15 cellular contexts compared by ENCODE assay signal in genomic region chr19:6719992-6720368, GRCh38. TPM values are rescaled to one million over a fixed set of nuclear protein-coding genes. Genes with fewer than 3 reads are reported as not detected.
DNase-seq lines count a peak whose midpoint lies in the region; ATAC-seq and TF ChIP-seq lines count a peak whose summit lies in the region.
"Had no signal": no experiment of that assay in that cellular context is flagged by ENCODE, and none has a peak within 500 bp of the region (broad histone marks: within the 10 kb centered on the region; RNA-seq: fewer than 3 reads in every experiment).

No MANE protein-coding gene starts in this region.

- H3K4me1 ChIP-seq in Caco-2 (peaks cover 11% of the 10 kb centered on the region), adipocyte (ENCODE audit: control insufficient read depth, insufficient read depth, low read length) (peaks cover 41% of the 10 kb centered on the region), hepatocyte (ENCODE audit: insufficient read depth) (peaks cover 16% of the 10 kb centered on the region)

- no peaks in the 10 kb centered on the region for H4K20me1 ChIP-seq in hepatocyte (ENCODE audit: insufficient read depth, poor library complexity, severe bottlenecking)

- H3K79me2 ChIP-seq in hepatocyte: no peaks in the 10 kb centered on the region

- ATAC-seq in stimulated activated memory B cell treated with anti-CD40 and anti-IgM and Interleukin-4, amounts not matched to agents 10 μg/mL and 1 μg/mL and 100 μg/mL, for 72 hours: no peak
- ATAC-seq in HG03460 (IDR thresholded peaks at IDR 0.05; ENCODE audit: unreplicated experiment): no peak

- TF ChIP-seq CTCF in Caco-2 (IDR thresholded peaks at IDR 0.05; ENCODE audit: insufficient read depth in 1 of 2, low read depth in 1 of 2, low read length in 1 of 2, severe bottlenecking in 1 of 2, unreplicated experiment in 1 of 2): no peak
- no peak for TF ChIP-seq CTCF in hepatocyte (IDR thresholded peaks at IDR 0.05; ENCODE audit: poor library complexity)

- H3K9me3 ChIP-seq in Caco-2: no peaks in the 10 kb centered on the region
- no peaks in the 10 kb centered on the region for H3K9me3 ChIP-seq in adipocyte (ENCODE audit: control insufficient read depth, low read length)
- no peaks in the 10 kb centered on the region for H3K9me3 ChIP-seq in hepatocyte (ENCODE audit: low read depth)
- H3K9me3 ChIP-seq: neutrophil, thyroid gland had no signal

- WGBS in hepatocyte (ENCODE audit: low lambda C conversion rate, missing lambda C conversion rate): 91% methylated on average over 3 of the region's 3 CpGs

- H3K36me3 ChIP-seq in Caco-2 (ENCODE audit: control insufficient read depth, insufficient read depth, low read length) (no peaks in the 10 kb centered on the region), adipocyte (ENCODE audit: control insufficient read depth, insufficient read depth, low read length, severe bottlenecking) (peaks cover 23% of the 10 kb centered on the region), hepatocyte (replicated peaks; ENCODE audit: insufficient read depth, low read depth) (no peaks in the 10 kb centered on the region)
- H3K36me3 ChIP-seq: neutrophil, thyroid gland had no signal

- BruUV-seq in Caco-2 (replicated peaks; lab: Mats Ljungman, UMichigan): TSS peak; percentile 66

- H3K27me3 Mint-ChIP-seq in Caco-2 (ENCODE audit: insufficient read depth, unreplicated experiment): no peaks in the 10 kb centered on the region
- H3K27me3 Mint-ChIP-seq in stimulated activated memory B cell treated with anti-CD40 and anti-IgM and Interleukin-4, amounts not matched to agents 10 μg/mL and 1 μg/mL and 100 μg/mL, for 72 hours: no peaks in the 10 kb centered on the region
- H3K27me3 Mint-ChIP-seq: CD8-positive, alpha-beta memory T cell had no signal

- no peak overlapping the region for H3K4me3 ChIP-seq in Caco-2 (ENCODE audit: low read depth, low read length)
- peak overlapping the region; percentile 84 for H3K4me3 ChIP-seq in adipocyte (ENCODE audit: low read length)
- no peak overlapping the region for H3K4me3 ChIP-seq in hepatocyte
- H3K4me3 ChIP-seq: thyroid gland had no signal

- H3K9ac ChIP-seq in adipocyte (ENCODE audit: low read length): peak overlapping the region; percentile 80
- H3K9ac ChIP-seq: KMS-11 had no signal

- H3K27me3 ChIP-seq in Caco-2 (replicated peaks; ENCODE audit: control insufficient read depth, insufficient read depth, low read length) (no peaks in the 10 kb centered on the region), adipocyte (replicated peaks; ENCODE audit: control insufficient read depth, insufficient read depth, low read length) (no peaks in the 10 kb centered on the region), hepatocyte (no peaks in the 10 kb centered on the region)
- H3K27me3 ChIP-seq: thyroid gland had no signal

- peaks cover 15% of the 10 kb centered on the region for H3K9me3 Mint-ChIP-seq in Caco-2 (ENCODE audit: unreplicated experiment)
- H3K9me3 Mint-ChIP-seq in stimulated activated memory B cell treated with anti-CD40 and anti-IgM and Interleukin-4, amounts not matched to agents 10 μg/mL and 1 μg/mL and 100 μg/mL, for 72 hours: peaks cover 7% of the 10 kb centered on the region
- H3K9me3 Mint-ChIP-seq: CD8-positive, alpha-beta memory T cell had no signal

- H3K27ac ChIP-seq in hepatocyte: peak overlapping the region; percentile 51
- H3K27ac ChIP-seq: KMS-11, thyroid gland had no signal

- H3K4me1 Mint-ChIP-seq in Caco-2 (ENCODE audit: low read depth, unreplicated experiment): peaks cover 18% of the 10 kb centered on the region
- peaks cover 51% of the 10 kb centered on the region for H3K4me1 Mint-ChIP-seq in stimulated activated memory B cell treated with anti-CD40 and anti-IgM and Interleukin-4, amounts not matched to agents 10 μg/mL and 1 μg/mL and 100 μg/mL, for 72 hours

- intact Hi-C loops in Caco-2 (cut with micrococcal nuclease; ENCODE audit: unreplicated experiment): no loop called here

- DNase-seq in Caco-2 (no peak), adipocyte (ENCODE audit: low read depth) (no peak), hepatocyte (ENCODE audit: low spot score) (no peak), NCI-H1930 (lab: John Stamatoyannopoulos, UW) (no peak), SHP77 (lab: John Stamatoyannopoulos, UW) (no peak)
- DNase-seq: CD8-positive, alpha-beta memory T cell; NCI-H1092 treated with DMSO at 0.1 percent for 48 hours; NCI-H774; stimulated activated CD4-positive, alpha-beta T cell treated with anti-CD3 and anti-CD28 coated beads, Interleukin-2, amount 100 ng/mL, for 48 hours had no signal

- CTCF ChIA-PET in Caco-2 (lab: Charles Lee): no interaction called here

- H3K36me3 Mint-ChIP-seq in Caco-2 (ENCODE audit: insufficient read depth, unreplicated experiment): peaks cover 6% of the 10 kb centered on the region
- no peaks in the 10 kb centered on the region for H3K36me3 Mint-ChIP-seq in stimulated activated memory B cell treated with anti-CD40 and anti-IgM and Interleukin-4, amounts not matched to agents 10 μg/mL and 1 μg/mL and 100 μg/mL, for 72 hours
- H3K36me3 Mint-ChIP-seq: CD8-positive, alpha-beta memory T cell had no signal

- no peak overlapping the region for H3K27ac Mint-ChIP-seq in Caco-2 (ENCODE audit: unreplicated experiment)
- peak overlapping the region; percentile 87 for H3K27ac Mint-ChIP-seq in stimulated activated memory B cell treated with anti-CD40 and anti-IgM and Interleukin-4, amounts not matched to agents 10 μg/mL and 1 μg/mL and 100 μg/mL, for 72 hours

- no peaks in the 10 kb centered on the region for H3K9me2 ChIP-seq in hepatocyte (replicated peaks; ENCODE audit: insufficient read depth)

- POLR2A ChIA-PET in Caco-2 (lab: Charles Lee): interaction anchor here (0.5 kb wide), 1 partner anchor 32 kb away, joined by 3 read pairs; no protein-coding TSS in a partner anchor

- H3K4me3 Mint-ChIP-seq in Caco-2 (ENCODE audit: unreplicated experiment): no peak overlapping the region
- H3K4me3 Mint-ChIP-seq in stimulated activated memory B cell treated with anti-CD40 and anti-IgM and Interleukin-4, amounts not matched to agents 10 μg/mL and 1 μg/mL and 100 μg/mL, for 72 hours: no peak overlapping the region
- H3K4me3 Mint-ChIP-seq: CD8-positive, alpha-beta memory T cell had no signal

- peak overlapping the region; percentile 63 for H3K4me2 ChIP-seq in hepatocyte
- H3K4me2 ChIP-seq: KMS-11 had no signal

- H2AFZ ChIP-seq in hepatocyte: no peak overlapping the region

RNA-seq across cellular contexts. Expression of gene C3, which starts 0.5 kb away (rescaled TPM):
- total RNA-seq in Caco-2 (2022): 19.3 and 21.7 TPM in 2 replicates
- total RNA-seq in hepatocyte: 563 and 814 TPM in 2 replicates
- polyA plus RNA-seq in hepatocyte: 493 and 556 TPM in 2 replicates
- polyA plus RNA-seq: CD8-positive, alpha-beta memory T cell had no signal

RNA-seq across cellular contexts. Expression of gene GPR108, which starts 17.4 kb away (rescaled TPM):
- total RNA-seq in Caco-2 (2022) (48.9 and 53.6 TPM in 2 replicates), hepatocyte (59.0 and 66.6 TPM in 2 replicates)
- 120 TPM in 2 replicates for polyA plus RNA-seq in hepatocyte

RNA-seq across cellular contexts. Expression of gene TRIP10, which starts 19.5 kb away (rescaled TPM):
- total RNA-seq in Caco-2 (2022): 106 and 107 TPM in 2 replicates
- 48.8 and 50.5 TPM in 2 replicates for total RNA-seq in hepatocyte
- polyA plus RNA-seq in hepatocyte: 79.5 and 85.7 TPM in 2 replicates

RNA-seq across cellular contexts. Expression of gene SH2D3A, which starts 47.3 kb away (rescaled TPM):
- total RNA-seq in Caco-2 (2022) (20.5 and 24.5 TPM in 2 replicates), hepatocyte (14.8 and 18.9 TPM in 2 replicates)
- polyA plus RNA-seq in hepatocyte: 19.6 and 26.0 TPM in 2 replicates

RNA-seq across cellular contexts. Expression of gene TNFSF14, which starts 50.0 kb away (rescaled TPM):
- total RNA-seq in Caco-2 (2022) (not detected in 2 replicates), hepatocyte (1.5 and 4.0 TPM in 2 replicates)
- polyA plus RNA-seq in hepatocyte: 3.9 and 4.8 TPM in 2 replicates
- total RNA-seq: glomerular endothelial cell had no signal

Comparison
In these comparisons a context has a peak if more than half of its experiments do, and no peak if none do; other contexts are left out.
1. RNA of gene C3, which starts 0.5 kb away (total RNA-seq): 563 to 814 TPM in hepatocyte; 19.3 to 21.7 TPM in Caco-2; every median in the first group is over 10 times any median in the second.